In the genomic region with DNA sequence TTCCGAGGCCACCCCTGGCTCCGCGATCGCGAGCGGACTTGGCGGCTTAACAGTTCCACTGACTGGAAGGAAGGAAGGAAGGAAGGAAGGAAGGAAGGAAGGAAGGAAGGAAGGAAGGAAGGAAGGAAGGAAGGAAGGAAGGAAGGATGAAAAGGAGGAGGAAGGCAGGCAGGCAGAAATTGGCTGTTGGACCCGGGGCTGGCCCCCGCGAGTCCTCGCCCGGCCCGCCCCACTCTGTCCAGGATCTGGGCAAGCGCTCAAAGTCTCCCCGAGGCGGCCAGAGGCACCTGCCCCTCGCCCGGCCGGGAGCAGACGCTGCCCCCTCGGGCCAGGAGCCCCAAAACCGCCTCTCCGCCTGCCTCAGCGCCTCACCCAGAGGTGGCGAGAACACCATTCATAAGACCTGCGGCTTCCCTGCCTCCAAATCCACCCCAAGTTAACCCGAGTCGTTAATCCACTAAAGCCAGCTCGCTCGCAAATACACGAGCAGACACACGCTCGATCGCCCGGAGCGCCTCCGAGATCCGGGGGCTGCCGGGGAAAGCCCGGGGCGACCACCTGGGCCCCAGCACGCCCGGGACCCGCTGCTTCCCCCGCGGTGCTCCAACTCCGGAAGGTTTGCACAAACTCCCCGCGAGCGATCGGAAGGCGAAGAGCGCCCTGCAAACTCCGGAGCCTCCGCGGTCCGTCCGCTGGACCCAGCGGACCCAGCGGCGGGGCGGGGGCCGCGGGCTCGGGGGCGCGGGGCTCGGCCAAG, we compare ENCODE assay signal across 8 cellular contexts. TPM values are rescaled to one million over a fixed set of nuclear protein-coding genes. Genes with fewer than 3 reads are reported as not detected.
DNase-seq lines count a peak whose midpoint lies in the region; ATAC-seq and TF ChIP-seq lines count a peak whose summit lies in the region.

No MANE protein-coding gene starts in this region.

- H3K9me3 ChIP-seq in SU-DHL-6 (ENCODE audit: insufficient read depth, low read length): no peaks in the 10 kb centered on the region

- 0 out of 2 replicates have a peak, but pooled peaks cover 7% of the 10 kb centered on the region for H3K79me2 ChIP-seq in SU-DHL-6 (ENCODE audit: insufficient read depth, low read length)

- ATAC-seq in HG02588 (IDR thresholded peaks at IDR 0.05; ENCODE audit: unreplicated experiment): peak; percentile 17
- peak; percentile 19 for ATAC-seq in central memory CD8-positive, alpha-beta T cell (replicated peaks; ENCODE audit: extremely low read depth, poor library complexity, severe bottlenecking)

- H3K4me1 Mint-ChIP-seq in central memory CD8-positive, alpha-beta T cell: peaks cover 28% of the 10 kb centered on the region

- peaks cover 6% of the 10 kb centered on the region; the same call in 1 of the 2 replicates for H4K20me1 ChIP-seq in SU-DHL-6 (ENCODE audit: low read depth, low read length)

- H3K4me3 ChIP-seq in SU-DHL-6 (ENCODE audit: insufficient read depth, low read length, poor library complexity, severe bottlenecking): peak overlapping the region; percentile 90

- H3K36me3 Mint-ChIP-seq in central memory CD8-positive, alpha-beta T cell (ENCODE audit: insufficient read depth): peaks cover 3% of the 10 kb centered on the region

- 0 out of 2 replicates have a peak, but pooled peaks cover 3% of the 10 kb centered on the region for H3F3A ChIP-seq in SU-DHL-6 (ENCODE audit: insufficient read depth)

- no peak for TF ChIP-seq CTCF in SU-DHL-6 (IDR thresholded peaks at IDR 0.05; ENCODE audit: insufficient read depth, low read length, poor library complexity, severe bottlenecking)

- H3K9ac ChIP-seq in SU-DHL-6 (ENCODE audit: low read length): peak overlapping the region; percentile 66

- in situ Hi-C loops in G401 (cut with HindIII; ENCODE audit: low sequenced_read_pairs): no loop called here

- no peaks in the 10 kb centered on the region for H3K27me3 ChIP-seq in SU-DHL-6 (ENCODE audit: low read length)

- peak overlapping the region; percentile 97 for H2AFZ ChIP-seq in SU-DHL-6 (ENCODE audit: low read depth, low read length, severe bottlenecking)

- peak overlapping the region; percentile 91 for H3K4me2 ChIP-seq in SU-DHL-6 (ENCODE audit: low read depth, low read length, poor library complexity, severe bottlenecking)

- DNase-seq in G401 (ENCODE audit: low spot score): peak; percentile 62
- DNase-seq in central memory CD8-positive, alpha-beta T cell (ENCODE audit: low spot score in 2 of 2): no peak
- DNase-seq in left kidney (ENCODE audit: low read depth, low spot score): peak; percentile 63
- peak; percentile 30 to 36 for DNase-seq in stimulated activated CD4-positive, alpha-beta T cell treated with anti-CD3 and anti-CD28 coated beads, Interleukin-2, amount 100 ng/mL, for 24 hours
- no peak for DNase-seq in NCI-H187 treated with DMSO at 0.1 percent for 48 hours (lab: John Stamatoyannopoulos, UW)
- no peak for DNase-seq in HT-29 (ENCODE audit: low spot score)

- H3K27ac ChIP-seq in SU-DHL-6 (ENCODE audit: low read depth, low read length): peak overlapping the region; percentile 51

- no peaks in the 10 kb centered on the region for H3K9me2 ChIP-seq in SU-DHL-6 (replicated peaks; ENCODE audit: insufficient read depth, low read length)

- H3K27ac Mint-ChIP-seq in central memory CD8-positive, alpha-beta T cell (ENCODE audit: low read depth): peak overlapping the region; percentile 70

- peaks cover 66% of the 10 kb centered on the region for H3K27me3 Mint-ChIP-seq in central memory CD8-positive, alpha-beta T cell

- H3K4me3 Mint-ChIP-seq in central memory CD8-positive, alpha-beta T cell: peak overlapping the region; percentile 87

- H3K36me3 ChIP-seq in SU-DHL-6 (ENCODE audit: low read length): no peaks in the 10 kb centered on the region

- H3K9me3 Mint-ChIP-seq in central memory CD8-positive, alpha-beta T cell: no peaks in the 10 kb centered on the region

RNA-seq across cellular contexts. Expression of a gene that starts 0.8 kb away (rescaled TPM):
- total RNA-seq in G401 (2014; rRNA removed; shearing (Covaris generic)): not detected in 2 replicates
- not detected in 2 replicates for total RNA-seq in HT-29 (2014; rRNA removed; shearing (Covaris generic))

RNA-seq across cellular contexts. Expression of a gene that starts 33.2 kb away (rescaled TPM):
- 17.0 and 24.8 TPM in 2 replicates for total RNA-seq in G401 (2014; rRNA removed; shearing (Covaris generic))
- total RNA-seq in HT-29 (2014; rRNA removed; shearing (Covaris generic)): 13.4 and 18.0 TPM in 2 replicates

Comparison
In these comparisons a context has a peak if more than half of its experiments do, and no peak if none do; other contexts are left out.
1. DNase-seq: peak in G401 (single experiment), left kidney (single experiment) and stimulated activated CD4-positive, alpha-beta T cell treated with anti-CD3 and anti-CD28 coated beads, Interleukin-2, amount 100 ng/mL, for 24 hours (2 of 2); none in central memory CD8-positive, alpha-beta T cell (0 of 2), NCI-H187 treated with DMSO at 0.1 percent for 48 hours (single experiment) and HT-29 (single experiment).